23 cellular contexts compared by ENCODE assay signal in the genomic region with DNA sequence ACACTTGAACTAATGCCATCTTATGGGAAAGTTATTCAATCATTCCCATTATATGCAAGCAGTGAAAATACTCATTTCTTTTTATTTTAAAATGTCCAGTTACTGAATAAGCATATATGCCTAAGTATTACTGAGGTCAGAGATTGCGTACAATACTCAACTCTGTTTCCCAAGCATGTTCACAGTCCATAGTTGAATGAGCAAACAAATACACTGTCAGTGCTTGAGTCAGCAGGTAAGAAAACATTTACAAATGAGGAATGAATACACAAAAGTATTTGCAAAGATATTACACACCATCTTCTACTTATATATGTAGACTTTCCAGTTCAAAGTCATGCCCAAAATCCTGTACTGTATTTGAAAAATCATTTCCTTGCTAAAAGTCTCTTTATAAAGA.
A peak's percentile ranks its signal among the peaks of the same experiment; 100 is the strongest.
DNase-seq lines count a peak whose midpoint lies in the region; ATAC-seq and TF ChIP-seq lines count a peak whose summit lies in the region.
"Had no signal": no experiment of that assay in that cellular context is flagged by ENCODE, and none has a peak within 500 bp of the region (broad histone marks: within the 10 kb centered on the region; RNA-seq: fewer than 3 reads in every experiment).

No MANE protein-coding gene starts in this region.

- no peak overlapping the region for H3K14ac ChIP-seq in IMR-90 (replicated peaks; ENCODE audit: low read depth, low read length)

- H3K36me3 ChIP-seq in IMR-90 (ENCODE audit: control insufficient read depth, insufficient read depth, low read length) (no peaks in the 10 kb centered on the region), hepatocyte (replicated peaks; ENCODE audit: insufficient read depth, low read depth) (no peaks in the 10 kb centered on the region), mucosa of descending colon (ENCODE audit: low read depth) (no peaks in the 10 kb centered on the region)
- H3K36me3 ChIP-seq: BLaER1 had no signal

- no peak overlapping the region for H2BK15ac ChIP-seq in IMR-90 (ENCODE audit: low read depth, low read length)

- DNase-seq in IMR-90 (peak; percentile 58), hepatocyte (ENCODE audit: low spot score) (peak; percentile 41), mucosa of descending colon (no peak), lower leg skin (ENCODE audit: low spot score in 2 of 2) (no peak)
- DNase-seq: activated CD4-positive, alpha-beta memory T cell treated with anti-CD3 and anti-CD28 coated beads for 36 hours; activated CD4-positive, CD25-positive, alpha-beta regulatory T cell treated with anti-CD3 and anti-CD28 coated beads, Interleukin-2, amount 50 U/mL, for 72 hours; activated naive CD4-positive, alpha-beta T cell; body of pancreas; GM23248; hypothalamus; NCI-H1048; occipital lobe; psoas muscle; stimulated activated CD4-positive, alpha-beta T cell treated with anti-CD3 and anti-CD28 coated beads, Interleukin-4, amount 100 ng/mL, for 24 hours had no signal

- H4K91ac ChIP-seq in IMR-90 (ENCODE audit: insufficient read depth, low read depth, low read length): no peak overlapping the region

- H3K4me2 ChIP-seq in IMR-90 (ENCODE audit: low read depth, low read length): no peak overlapping the region
- no peak overlapping the region for H3K4me2 ChIP-seq in hepatocyte
- H3K4me2 ChIP-seq: BLaER1 had no signal

- H2AK9ac ChIP-seq in IMR-90 (replicated peaks; ENCODE audit: low read depth, low read length, poor library complexity): no peak overlapping the region

- no peak overlapping the region for H3K27ac ChIP-seq in IMR-90 (ENCODE audit: insufficient read depth, low read length)
- H3K27ac ChIP-seq in hepatocyte: peak overlapping the region; percentile 59
- H3K27ac ChIP-seq: BLaER1, body of pancreas, GM23248, psoas muscle, RWPE1, SK-N-MC had no signal

- no peak overlapping the region for H3K9ac ChIP-seq in IMR-90 (ENCODE audit: low read depth, low read length)
- H3K9ac ChIP-seq: BLaER1, GM23248 had no signal

- H4K8ac ChIP-seq in IMR-90 (ENCODE audit: low read depth in 2 of 2, low read length in 2 of 2): no peak overlapping the region; a peak in 1 of 4 replicates

- no peak for TF ChIP-seq RAD21 in IMR-90 (IDR thresholded peaks at IDR 0.05; ENCODE audit: low read length)

- no peaks in the 10 kb centered on the region for H3K27me3 ChIP-seq in IMR-90 (ENCODE audit: control insufficient read depth, insufficient read depth, low read length)
- H3K27me3 ChIP-seq in hepatocyte: no peaks in the 10 kb centered on the region
- H3K27me3 ChIP-seq: BLaER1, body of pancreas had no signal

- H2AFZ ChIP-seq in IMR-90 (replicated peaks; ENCODE audit: low read length, poor library complexity) (no peak overlapping the region), hepatocyte (no peak overlapping the region)
- H2AFZ ChIP-seq: GM23248 had no signal

- no peak for TF ChIP-seq CTCF in IMR-90 (conservative IDR thresholded peaks at IDR 0.05; ENCODE audit: low read depth, low read length)
- no peak for TF ChIP-seq CTCF in brain (conservative IDR thresholded peaks at IDR 0.05)
- TF ChIP-seq CTCF in hepatocyte (IDR thresholded peaks at IDR 0.05; ENCODE audit: poor library complexity): no peak
- no peak for TF ChIP-seq CTCF in mucosa of descending colon (IDR thresholded peaks at IDR 0.05)
- TF ChIP-seq CTCF in lower leg skin (IDR thresholded peaks at IDR 0.05): no peak

- no peak overlapping the region for H3K23ac ChIP-seq in IMR-90 (ENCODE audit: low read depth, low read length)

- H3K4me1 ChIP-seq in IMR-90 (ENCODE audit: control insufficient read depth, insufficient read depth, low read length) (peaks cover 11% of the 10 kb centered on the region), hepatocyte (ENCODE audit: insufficient read depth) (peaks cover 12% of the 10 kb centered on the region), mucosa of descending colon (ENCODE audit: low read depth) (no peaks in the 10 kb centered on the region)
- H3K4me1 ChIP-seq: body of pancreas, psoas muscle had no signal

- H3K9me3 Mint-ChIP-seq in brain: peaks cover 0 to 2% (median 0%) of the 10 kb centered on the region in 5 experiments
- H3K9me3 Mint-ChIP-seq: activated CD4-positive, alpha-beta memory T cell treated with anti-CD3 and anti-CD28 coated beads for 36 hours; natural killer cell treated with Interleukin-12 subunit alpha and Interleukin-12 subunit beta and Interleukin-15 and Interleukin-18, amount 100 ng/mL, for 72 hours; type B pancreatic cell had no signal

- POLR2A ChIA-PET in IMR-90 (lab: Charles Lee; ENCODE audit: unreplicated experiment): no interaction called here

- dilution Hi-C loops in IMR-90 (cut with HindIII; ENCODE audit: low sequenced_read_pairs, unreplicated experiment): no loop called here

- peaks cover 35% of the 10 kb centered on the region for H3K79me2 ChIP-seq in hepatocyte

- no peak overlapping the region for H2AK5ac ChIP-seq in IMR-90 (ENCODE audit: low read depth, low read length)

- no peak overlapping the region for H2BK5ac ChIP-seq in IMR-90 (ENCODE audit: low read depth, low read length, poor library complexity, severe bottlenecking)

- H3K56ac ChIP-seq in IMR-90 (ENCODE audit: extremely low read depth, insufficient read depth, low read length): no peak overlapping the region

- H4K5ac ChIP-seq in IMR-90 (ENCODE audit: low read depth, low read length): no peak overlapping the region

- H4K20me1 ChIP-seq in IMR-90 (ENCODE audit: insufficient read depth, low read length): peaks cover 21% of the 10 kb centered on the region; the same call in 1 of the 2 replicates
- no peaks in the 10 kb centered on the region for H4K20me1 ChIP-seq in hepatocyte (ENCODE audit: insufficient read depth, poor library complexity, severe bottlenecking)
- H4K20me1 ChIP-seq: BLaER1 had no signal

- intact Hi-C loops in IMR-90 (cut with micrococcal nuclease): no loop called here
- intact Hi-C loops in mucosa of descending colon (cut with DNase I, micrococcal nuclease): no loop called here
- intact Hi-C loops in lower leg skin (cut with DNase I; ENCODE audit: low total_unique reads): no loop called here

- peaks cover 8% of the 10 kb centered on the region; the same call in 1 of the 2 replicates for H3K9me1 ChIP-seq in IMR-90 (ENCODE audit: insufficient read depth, low read length)

- H3K79me1 ChIP-seq in IMR-90 (ENCODE audit: low read depth in 1 of 2, low read length in 2 of 2): peaks cover 36 to 66% of the 10 kb centered on the region in 2 experiments

- no CpG with 5 or more reads among the region's 1 CpG for WGBS in IMR-90 (ENCODE audit: extremely low coverage in 2 of 2, insufficient read length in 1 of 2), 2 experiments
- 62% methylated on average over 1 of the region's 1 CpG for WGBS in hepatocyte (ENCODE audit: low lambda C conversion rate, missing lambda C conversion rate)
- WGBS in lower leg skin, 2 donors: 92 to 100% methylated on average over 1 of the region's 1 CpG

- H3K18ac ChIP-seq in IMR-90 (ENCODE audit: low read depth, low read length): no peak overlapping the region

- H2BK20ac ChIP-seq in IMR-90 (ENCODE audit: low read depth, low read length): no peak overlapping the region

- no peak overlapping the region for H3K4ac ChIP-seq in IMR-90 (ENCODE audit: low read depth, low read length)

- H3K4me3 Mint-ChIP-seq in brain: no peak overlapping the region
- H3K4me3 Mint-ChIP-seq: activated CD4-positive, alpha-beta memory T cell treated with anti-CD3 and anti-CD28 coated beads for 36 hours; natural killer cell treated with Interleukin-12 subunit alpha and Interleukin-12 subunit beta and Interleukin-15 and Interleukin-18, amount 100 ng/mL, for 72 hours; type B pancreatic cell had no signal

- H3K27me3 Mint-ChIP-seq in brain: peaks cover 3% of the 10 kb centered on the region
- H3K27me3 Mint-ChIP-seq: activated CD4-positive, alpha-beta memory T cell treated with anti-CD3 and anti-CD28 coated beads for 36 hours; natural killer cell treated with Interleukin-12 subunit alpha and Interleukin-12 subunit beta and Interleukin-15 and Interleukin-18, amount 100 ng/mL, for 72 hours; type B pancreatic cell had no signal

- TF ChIP-seq POLR2A in IMR-90 (IDR thresholded peaks at IDR 0.05; ENCODE audit: low read depth, low read length) (no peak), lower leg skin (IDR thresholded peaks at IDR 0.05) (no peak)

- H3K4me3 ChIP-seq in IMR-90 (ENCODE audit: insufficient read depth, low read depth, low read length) (no peak overlapping the region), hepatocyte (no peak overlapping the region), mucosa of descending colon (no peak overlapping the region), lower leg skin (ENCODE audit: low read depth, poor library complexity, severe bottlenecking) (no peak overlapping the region)
- H3K4me3 ChIP-seq: BLaER1, body of pancreas, GM23248, psoas muscle, SK-N-MC had no signal

- BruUV-seq in IMR-90 (replicated peaks; lab: Mats Ljungman, UMichigan): no TSS peak

- H3K9me3 ChIP-seq in IMR-90 (ENCODE audit: control insufficient read depth, insufficient read depth, low read length) (no peaks in the 10 kb centered on the region), hepatocyte (ENCODE audit: low read depth) (no peaks in the 10 kb centered on the region), mucosa of descending colon (no peaks in the 10 kb centered on the region)
- H3K9me3 ChIP-seq: BLaER1, body of pancreas, psoas muscle had no signal

- in situ Hi-C loops in IMR-90 (cut with MboI; ENCODE audit: low sequenced_read_pairs): no loop called here

- peaks cover 100% of the 10 kb centered on the region for H3K4me1 Mint-ChIP-seq in brain

- ATAC-seq in IMR-90 (ENCODE audit: low read depth) (peak; percentile 59), mucosa of descending colon (peak; percentile 25), HG03469 (IDR thresholded peaks at IDR 0.05; ENCODE audit: unreplicated experiment) (no peak), GM19467 (IDR thresholded peaks at IDR 0.05; ENCODE audit: unreplicated experiment) (no peak), HG03135 (IDR thresholded peaks at IDR 0.05; ENCODE audit: unreplicated experiment) (no peak)
- ATAC-seq: body of pancreas; natural killer cell treated with Interleukin-12 subunit alpha and Interleukin-12 subunit beta and Interleukin-15 and Interleukin-18, amount 100 ng/mL, for 72 hours; psoas muscle had no signal

- no peaks in the 10 kb centered on the region for H3K9me2 ChIP-seq in hepatocyte (replicated peaks; ENCODE audit: insufficient read depth)

- H3K36me3 Mint-ChIP-seq in brain: no peaks in the 10 kb centered on the region
- H3K36me3 Mint-ChIP-seq: activated CD4-positive, alpha-beta memory T cell treated with anti-CD3 and anti-CD28 coated beads for 36 hours; natural killer cell treated with Interleukin-12 subunit alpha and Interleukin-12 subunit beta and Interleukin-15 and Interleukin-18, amount 100 ng/mL, for 72 hours; type B pancreatic cell had no signal

- CTCF ChIA-PET in IMR-90 (lab: Yijun Ruan, JAX): no interaction called here

- H3K27ac Mint-ChIP-seq in brain: peak overlapping the region in 4 of 5 experiments; percentile 65 to 97 (median 75)
- H3K27ac Mint-ChIP-seq: activated CD4-positive, alpha-beta memory T cell treated with anti-CD3 and anti-CD28 coated beads for 36 hours; natural killer cell treated with Interleukin-12 subunit alpha and Interleukin-12 subunit beta and Interleukin-15 and Interleukin-18, amount 100 ng/mL, for 72 hours; type B pancreatic cell had no signal

- H2BK120ac ChIP-seq in IMR-90 (ENCODE audit: low read depth, low read length): no peak overlapping the region

TF ChIP-seq in IMR-90, 13 proteins besides CTCF, POLR2A, EP300 and RAD21 (continues in another document):
- TF ChIP-seq RFX5 (IDR thresholded peaks at IDR 0.05; ENCODE audit: low read depth, low read length) (no peak), SMC3 (IDR thresholded peaks at IDR 0.05; ENCODE audit: low read depth, low read length) (no peak)

Comparison
In these comparisons a context has a peak if more than half of its experiments do, and no peak if none do; other contexts are left out.
1. ATAC-seq: peak in IMR-90 (single experiment) and mucosa of descending colon (single experiment); none in HG03469 (single experiment), GM19467 (single experiment) and HG03135 (single experiment).
2. DNase-seq: peak in IMR-90 (single experiment) and hepatocyte (single experiment); none in mucosa of descending colon (0 of 3) and lower leg skin (0 of 2).